20 cellular contexts compared by ENCODE assay signal in the genomic region with DNA sequence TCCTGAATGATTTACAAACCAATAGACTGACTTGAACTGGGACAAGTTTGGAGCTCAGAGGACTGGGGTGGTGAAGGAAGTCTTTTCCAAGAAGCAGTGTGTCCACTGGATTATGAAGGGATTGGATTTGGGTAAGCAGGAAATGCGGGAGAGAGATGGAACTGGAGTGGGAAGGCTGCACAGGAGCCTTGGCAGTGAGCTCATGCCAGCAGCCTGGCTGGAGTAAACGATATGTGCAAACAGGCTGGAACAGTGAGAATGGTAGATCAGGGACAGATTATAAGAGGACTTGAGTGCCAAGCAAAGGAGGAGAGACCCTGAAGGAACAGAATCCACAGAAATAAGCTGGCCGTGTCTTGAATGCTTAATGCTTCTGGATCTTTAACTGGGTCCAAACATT.
"Had no signal": no experiment of that assay in that cellular context is flagged by ENCODE, and none has a peak within 500 bp of the region (broad histone marks: within the 10 kb centered on the region; RNA-seq: fewer than 3 reads in every experiment).

No MANE protein-coding gene starts in this region.

- H3K27me3 ChIP-seq: colonic mucosa, gastroesophageal sphincter, sigmoid colon had no signal

- H3K27me3 Mint-ChIP-seq: stimulated activated naive B cell treated with anti-CD40 and anti-IgM and Interleukin-4, amounts not matched to agents 10 μg/mL and 1 μg/mL and 100 μg/mL, for 72 hours had no signal

- H3K9me3 ChIP-seq: colonic mucosa, esophagus squamous epithelium, gastroesophageal sphincter, sigmoid colon had no signal

- H3K4me1 ChIP-seq: esophagus squamous epithelium, gastroesophageal sphincter, sigmoid colon had no signal

- H3K4me3 Mint-ChIP-seq: naive B cell; nephron; stimulated activated naive B cell treated with anti-CD40 and anti-IgM and Interleukin-4, amounts not matched to agents 10 μg/mL and 1 μg/mL and 100 μg/mL, for 72 hours; stimulated activated naive CD8-positive, alpha-beta T cell treated with anti-CD3 and anti-CD28 coated beads, Interleukin-15, amount 100 ng/mL, for 72 hours had no signal

- H3K4me1 Mint-ChIP-seq: naive B cell; stimulated activated naive B cell treated with anti-CD40 and anti-IgM and Interleukin-4, amounts not matched to agents 10 μg/mL and 1 μg/mL and 100 μg/mL, for 72 hours; stimulated activated naive CD8-positive, alpha-beta T cell treated with anti-CD3 and anti-CD28 coated beads, Interleukin-15, amount 100 ng/mL, for 72 hours had no signal

- H3K9me3 Mint-ChIP-seq: stimulated activated naive B cell treated with anti-CD40 and anti-IgM and Interleukin-4, amounts not matched to agents 10 μg/mL and 1 μg/mL and 100 μg/mL, for 72 hours; stimulated activated naive CD8-positive, alpha-beta T cell treated with anti-CD3 and anti-CD28 coated beads, Interleukin-15, amount 100 ng/mL, for 72 hours had no signal

- H3K36me3 ChIP-seq: colonic mucosa, esophagus squamous epithelium, gastroesophageal sphincter, sigmoid colon had no signal

- DNase-seq: colonic mucosa; dermis blood vessel endothelial cell; esophagus squamous epithelium; foreskin fibroblast; kidney; left cardiac atrium; left ventricle myocardium superior; mesenchymal stem cell; naive B cell; sigmoid colon; stimulated activated CD4-positive, alpha-beta T cell treated with anti-CD3 and anti-CD28 coated beads, Interleukin-2, amount 100 ng/mL, for 24 hours; stimulated activated CD4-positive, alpha-beta T cell treated with anti-CD3 and anti-CD28 coated beads, Interleukin-4, amount 100 ng/mL, for 4 hours; stimulated activated naive B cell treated with anti-CD40 and anti-IgM and Interleukin-4, amounts not matched to agents 10 μg/mL and 1 μg/mL and 100 μg/mL, for 72 hours; stimulated activated naive CD8-positive, alpha-beta T cell treated with anti-CD3 and anti-CD28 coated beads, Interleukin-15, amount 100 ng/mL, for 72 hours; substantia nigra; trophoblast cell had no signal

- H3K4me3 ChIP-seq: colonic mucosa, esophagus squamous epithelium, gastroesophageal sphincter, lung, sigmoid colon, skin epidermis had no signal

- H3K27ac Mint-ChIP-seq: naive B cell; stimulated activated naive B cell treated with anti-CD40 and anti-IgM and Interleukin-4, amounts not matched to agents 10 μg/mL and 1 μg/mL and 100 μg/mL, for 72 hours; stimulated activated naive CD8-positive, alpha-beta T cell treated with anti-CD3 and anti-CD28 coated beads, Interleukin-15, amount 100 ng/mL, for 72 hours had no signal

- H3K36me3 Mint-ChIP-seq: naive B cell; stimulated activated naive B cell treated with anti-CD40 and anti-IgM and Interleukin-4, amounts not matched to agents 10 μg/mL and 1 μg/mL and 100 μg/mL, for 72 hours had no signal

- H3K27ac ChIP-seq: colonic mucosa, esophagus squamous epithelium, gastroesophageal sphincter, sigmoid colon, skin epidermis had no signal
